ENCODE assay signal across 8 cellular contexts in the genomic region with DNA sequence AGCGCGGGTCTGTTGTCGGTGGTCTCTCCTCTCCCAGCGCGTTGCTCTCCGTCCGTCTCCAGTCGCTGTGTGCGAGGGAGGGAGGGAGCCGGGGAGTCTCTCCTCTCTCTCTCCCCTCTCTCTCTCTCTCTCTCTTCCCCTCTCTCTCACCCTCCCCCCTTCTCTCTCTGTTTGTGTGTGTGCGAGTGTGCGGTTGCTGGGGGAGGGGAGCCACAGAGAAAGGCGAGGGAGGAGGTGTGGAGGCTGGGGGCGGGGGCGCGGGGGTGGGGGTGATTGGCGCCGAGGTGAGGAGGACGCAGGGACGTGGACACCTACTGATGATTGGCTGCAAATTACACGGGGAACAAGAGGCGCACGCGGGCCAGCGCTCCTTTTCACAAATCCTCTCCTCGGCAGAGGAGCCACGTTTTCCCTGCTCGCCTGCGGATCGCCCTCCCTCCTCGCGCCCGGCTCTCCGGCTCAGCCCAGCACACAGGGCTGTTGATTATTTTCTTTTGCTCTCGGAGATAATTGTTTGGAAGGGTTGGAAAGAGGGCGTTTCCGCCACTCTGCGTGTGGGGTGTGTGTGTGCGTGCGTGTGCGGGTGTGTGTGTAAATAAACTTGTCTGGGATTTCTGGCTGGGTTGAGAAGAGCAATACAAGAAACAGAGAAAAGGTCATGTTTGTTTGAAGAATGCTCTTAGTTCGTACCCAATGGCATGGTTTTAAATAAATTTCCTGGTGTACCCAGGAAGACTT. TPM values are rescaled to one million over a fixed set of nuclear protein-coding genes. Genes with fewer than 3 reads are reported as not detected.
DNase-seq lines count a peak whose midpoint lies in the region; ATAC-seq and TF ChIP-seq lines count a peak whose summit lies in the region.

A gene (minus strand): TSS at position 73 of the 738 bp plus-strand sequence. CDS start 3,092 bp downstream, outside the sequence.

- ATAC-seq in HG03439 (IDR thresholded peaks at IDR 0.05; ENCODE audit: unreplicated experiment) (peak; percentile 29), left ventricle myocardium superior (peak; percentile 83)

- peaks cover 8% of the 10 kb centered on the region for H3K4me1 ChIP-seq in adipocyte (ENCODE audit: control insufficient read depth, insufficient read depth, low read length)
- peaks cover 3% of the 10 kb centered on the region for H3K4me1 ChIP-seq in parathyroid adenoma

- no peaks in the 10 kb centered on the region for H3K79me2 ChIP-seq in parathyroid adenoma

- no peaks in the 10 kb centered on the region for H3K9me3 ChIP-seq in adipocyte (ENCODE audit: control insufficient read depth, low read length)
- no peaks in the 10 kb centered on the region for H3K9me3 ChIP-seq in parathyroid adenoma (ENCODE audit: control insufficient read depth, low read length)

- H3K27me3 ChIP-seq in adipocyte (replicated peaks; ENCODE audit: control insufficient read depth, insufficient read depth, low read length) (peaks cover 32% of the 10 kb centered on the region), parathyroid adenoma (ENCODE audit: control insufficient read depth, insufficient read depth, low read length) (no peaks in the 10 kb centered on the region)

- peak within 1 kb of the TSS; percentile 84 for H3K4me3 ChIP-seq in adipocyte (ENCODE audit: low read length)
- H3K4me3 ChIP-seq in parathyroid adenoma (ENCODE audit: low read depth, low read length) = peak within 1 kb of the TSS; percentile 55

- intact Hi-C loops in left ventricle myocardium superior (cut with micrococcal nuclease) = no loop called here

- H3K36me3 ChIP-seq in adipocyte (ENCODE audit: control insufficient read depth, insufficient read depth, low read length, severe bottlenecking) (no peaks in the 10 kb centered on the region), parathyroid adenoma (ENCODE audit: control insufficient read depth, insufficient read depth, low read length) (no peaks in the 10 kb centered on the region)

- DNase-seq in activated T-cell treated with anti-CD3 and anti-CD28 coated beads, Interleukin-2, amount 50 U/mL, for 1 hour = peak; percentile 19
- DNase-seq in activated T-cell treated with anti-CD3 and anti-CD28 coated beads for 4 hours = no peak
- peak; percentile 91 for DNase-seq in NCI-H748 treated with DMSO at 0.1 percent for 48 hours (lab: John Stamatoyannopoulos, UW)
- DNase-seq in adipocyte (ENCODE audit: low read depth) = peak; percentile 58
- peak; percentile 82 for DNase-seq in left ventricle myocardium superior
- no peak for DNase-seq in NCI-H226

- peak within 1 kb of the TSS; percentile 89 for H3K27ac ChIP-seq in parathyroid adenoma

- H3K4me2 ChIP-seq in parathyroid adenoma (ENCODE audit: low read length) = peak within 1 kb of the TSS; percentile 80

- H2AFZ ChIP-seq in parathyroid adenoma = peak within 1 kb of the TSS; percentile 89

- TF ChIP-seq CTCF in parathyroid adenoma (IDR thresholded peaks at IDR 0.05) = no peak

- H3K9ac ChIP-seq in adipocyte (ENCODE audit: low read length) = peak within 1 kb of the TSS; percentile 58
- H3K9ac ChIP-seq in parathyroid adenoma = peak within 1 kb of the TSS; percentile 37

RNA-seq across cellular contexts. Expression of the gene that starts here (rescaled TPM):
- total RNA-seq in left ventricle myocardium superior = 5.0 TPM

Comparison
In these comparisons a context has a peak if more than half of its experiments do, and no peak if none do; other contexts are left out.
1. DNase-seq: peak in activated T-cell treated with anti-CD3 and anti-CD28 coated beads, Interleukin-2, amount 50 U/mL, for 1 hour (single experiment), NCI-H748 treated with DMSO at 0.1 percent for 48 hours (single experiment), adipocyte (single experiment) and left ventricle myocardium superior (single experiment); none in activated T-cell treated with anti-CD3 and anti-CD28 coated beads for 4 hours (single experiment) and NCI-H226 (single experiment).